Comparison of ENCODE assay signal across 1 cellular context in the genomic region with DNA sequence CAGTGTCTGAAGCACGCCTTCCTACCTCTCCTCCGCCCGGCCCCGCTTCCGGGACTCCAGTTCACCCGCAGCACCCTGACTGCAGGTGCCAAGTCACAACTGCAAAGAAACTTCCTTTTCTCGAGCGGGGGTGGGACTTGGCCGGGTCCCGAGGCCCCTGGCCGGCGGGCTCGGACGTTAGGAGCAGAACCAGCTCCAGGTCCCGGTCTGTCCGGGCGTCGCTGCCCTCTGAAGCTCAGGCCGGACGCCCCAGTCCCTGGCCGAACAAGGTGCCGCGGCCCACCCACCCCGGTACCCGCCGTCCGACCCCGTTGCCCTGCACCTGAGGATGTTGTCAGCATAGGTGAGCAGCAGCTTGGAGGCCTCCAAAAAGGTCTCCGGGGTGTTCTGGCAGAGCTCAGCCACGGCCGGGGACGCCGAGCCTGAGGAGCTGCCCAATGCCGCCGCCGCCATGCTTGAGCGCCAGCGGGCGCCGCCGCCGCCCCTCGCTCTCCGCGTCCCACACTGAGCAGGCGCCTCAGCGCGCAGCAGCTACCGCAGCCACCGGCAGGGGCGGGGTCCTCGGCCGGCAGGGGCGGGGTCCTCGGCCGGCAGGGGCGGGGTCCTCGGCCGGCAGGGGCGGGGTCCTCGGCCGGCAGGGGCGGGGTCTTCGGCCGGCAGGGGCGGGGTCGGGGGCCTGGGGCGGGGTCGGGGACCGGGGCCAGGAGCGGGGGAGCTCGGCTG.
A peak's percentile ranks its signal among the peaks of the same experiment; 100 is the strongest.
TF ChIP-seq lines count a peak whose summit lies in the region.

A gene with protein sequence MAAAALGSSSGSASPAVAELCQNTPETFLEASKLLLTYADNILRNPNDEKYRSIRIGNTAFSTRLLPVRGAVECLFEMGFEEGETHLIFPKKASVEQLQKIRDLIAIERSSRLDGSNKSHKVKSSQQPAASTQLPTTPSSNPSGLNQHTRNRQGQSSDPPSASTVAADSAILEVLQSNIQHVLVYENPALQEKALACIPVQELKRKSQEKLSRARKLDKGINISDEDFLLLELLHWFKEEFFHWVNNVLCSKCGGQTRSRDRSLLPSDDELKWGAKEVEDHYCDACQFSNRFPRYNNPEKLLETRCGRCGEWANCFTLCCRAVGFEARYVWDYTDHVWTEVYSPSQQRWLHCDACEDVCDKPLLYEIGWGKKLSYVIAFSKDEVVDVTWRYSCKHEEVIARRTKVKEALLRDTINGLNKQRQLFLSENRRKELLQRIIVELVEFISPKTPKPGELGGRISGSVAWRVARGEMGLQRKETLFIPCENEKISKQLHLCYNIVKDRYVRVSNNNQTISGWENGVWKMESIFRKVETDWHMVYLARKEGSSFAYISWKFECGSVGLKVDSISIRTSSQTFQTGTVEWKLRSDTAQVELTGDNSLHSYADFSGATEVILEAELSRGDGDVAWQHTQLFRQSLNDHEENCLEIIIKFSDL (minus strand): TSS at position 506 of the 723 bp plus-strand sequence. CDS start 53 bp downstream, at position 453.

TF ChIP-seq in K562, 482 proteins besides CTCF, POLR2A, EP300 and RAD21 (continued from another document and continues in another):
- TF ChIP-seq, protein P1, sequence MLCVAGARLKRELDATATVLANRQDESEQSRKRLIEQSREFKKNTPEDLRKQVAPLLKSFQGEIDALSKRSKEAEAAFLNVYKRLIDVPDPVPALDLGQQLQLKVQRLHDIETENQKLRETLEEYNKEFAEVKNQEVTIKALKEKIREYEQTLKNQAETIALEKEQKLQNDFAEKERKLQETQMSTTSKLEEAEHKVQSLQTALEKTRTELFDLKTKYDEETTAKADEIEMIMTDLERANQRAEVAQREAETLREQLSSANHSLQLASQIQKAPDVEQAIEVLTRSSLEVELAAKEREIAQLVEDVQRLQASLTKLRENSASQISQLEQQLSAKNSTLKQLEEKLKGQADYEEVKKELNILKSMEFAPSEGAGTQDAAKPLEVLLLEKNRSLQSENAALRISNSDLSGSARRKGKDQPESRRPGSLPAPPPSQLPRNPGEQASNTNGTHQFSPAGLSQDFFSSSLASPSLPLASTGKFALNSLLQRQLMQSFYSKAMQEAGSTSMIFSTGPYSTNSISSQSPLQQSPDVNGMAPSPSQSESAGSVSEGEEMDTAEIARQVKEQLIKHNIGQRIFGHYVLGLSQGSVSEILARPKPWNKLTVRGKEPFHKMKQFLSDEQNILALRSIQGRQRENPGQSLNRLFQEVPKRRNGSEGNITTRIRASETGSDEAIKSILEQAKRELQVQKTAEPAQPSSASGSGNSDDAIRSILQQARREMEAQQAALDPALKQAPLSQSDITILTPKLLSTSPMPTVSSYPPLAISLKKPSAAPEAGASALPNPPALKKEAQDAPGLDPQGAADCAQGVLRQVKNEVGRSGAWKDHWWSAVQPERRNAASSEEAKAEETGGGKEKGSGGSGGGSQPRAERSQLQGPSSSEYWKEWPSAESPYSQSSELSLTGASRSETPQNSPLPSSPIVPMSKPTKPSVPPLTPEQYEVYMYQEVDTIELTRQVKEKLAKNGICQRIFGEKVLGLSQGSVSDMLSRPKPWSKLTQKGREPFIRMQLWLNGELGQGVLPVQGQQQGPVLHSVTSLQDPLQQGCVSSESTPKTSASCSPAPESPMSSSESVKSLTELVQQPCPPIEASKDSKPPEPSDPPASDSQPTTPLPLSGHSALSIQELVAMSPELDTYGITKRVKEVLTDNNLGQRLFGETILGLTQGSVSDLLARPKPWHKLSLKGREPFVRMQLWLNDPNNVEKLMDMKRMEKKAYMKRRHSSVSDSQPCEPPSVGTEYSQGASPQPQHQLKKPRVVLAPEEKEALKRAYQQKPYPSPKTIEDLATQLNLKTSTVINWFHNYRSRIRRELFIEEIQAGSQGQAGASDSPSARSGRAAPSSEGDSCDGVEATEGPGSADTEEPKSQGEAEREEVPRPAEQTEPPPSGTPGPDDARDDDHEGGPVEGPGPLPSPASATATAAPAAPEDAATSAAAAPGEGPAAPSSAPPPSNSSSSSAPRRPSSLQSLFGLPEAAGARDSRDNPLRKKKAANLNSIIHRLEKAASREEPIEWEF (CRISPR knock-in tag; IDR thresholded peaks at IDR 0.05), result no peak
- TF ChIP-seq ILK (tag; IDR thresholded peaks at IDR 0.05; ENCODE audit: borderline replicate concordance, low read depth), result no peak
- TF ChIP-seq TCF7 (IDR thresholded peaks at IDR 0.05; ENCODE audit: borderline replicate concordance), result no peak
- no peak for TF ChIP-seq ZBTB8A (IDR thresholded peaks at IDR 0.05; ENCODE audit: partially characterized antibody)
- no peak for TF ChIP-seq KLF13 (tag; IDR thresholded peaks at IDR 0.05; ENCODE audit: borderline replicate concordance, low read depth)
- TF ChIP-seq, protein P2, sequence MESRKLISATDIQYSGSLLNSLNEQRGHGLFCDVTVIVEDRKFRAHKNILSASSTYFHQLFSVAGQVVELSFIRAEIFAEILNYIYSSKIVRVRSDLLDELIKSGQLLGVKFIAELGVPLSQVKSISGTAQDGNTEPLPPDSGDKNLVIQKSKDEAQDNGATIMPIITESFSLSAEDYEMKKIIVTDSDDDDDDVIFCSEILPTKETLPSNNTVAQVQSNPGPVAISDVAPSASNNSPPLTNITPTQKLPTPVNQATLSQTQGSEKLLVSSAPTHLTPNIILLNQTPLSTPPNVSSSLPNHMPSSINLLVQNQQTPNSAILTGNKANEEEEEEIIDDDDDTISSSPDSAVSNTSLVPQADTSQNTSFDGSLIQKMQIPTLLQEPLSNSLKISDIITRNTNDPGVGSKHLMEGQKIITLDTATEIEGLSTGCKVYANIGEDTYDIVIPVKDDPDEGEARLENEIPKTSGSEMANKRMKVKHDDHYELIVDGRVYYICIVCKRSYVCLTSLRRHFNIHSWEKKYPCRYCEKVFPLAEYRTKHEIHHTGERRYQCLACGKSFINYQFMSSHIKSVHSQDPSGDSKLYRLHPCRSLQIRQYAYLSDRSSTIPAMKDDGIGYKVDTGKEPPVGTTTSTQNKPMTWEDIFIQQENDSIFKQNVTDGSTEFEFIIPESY (CRISPR knock-in tag; IDR thresholded peaks at IDR 0.05), result no peak
- TF ChIP-seq, protein P3, sequence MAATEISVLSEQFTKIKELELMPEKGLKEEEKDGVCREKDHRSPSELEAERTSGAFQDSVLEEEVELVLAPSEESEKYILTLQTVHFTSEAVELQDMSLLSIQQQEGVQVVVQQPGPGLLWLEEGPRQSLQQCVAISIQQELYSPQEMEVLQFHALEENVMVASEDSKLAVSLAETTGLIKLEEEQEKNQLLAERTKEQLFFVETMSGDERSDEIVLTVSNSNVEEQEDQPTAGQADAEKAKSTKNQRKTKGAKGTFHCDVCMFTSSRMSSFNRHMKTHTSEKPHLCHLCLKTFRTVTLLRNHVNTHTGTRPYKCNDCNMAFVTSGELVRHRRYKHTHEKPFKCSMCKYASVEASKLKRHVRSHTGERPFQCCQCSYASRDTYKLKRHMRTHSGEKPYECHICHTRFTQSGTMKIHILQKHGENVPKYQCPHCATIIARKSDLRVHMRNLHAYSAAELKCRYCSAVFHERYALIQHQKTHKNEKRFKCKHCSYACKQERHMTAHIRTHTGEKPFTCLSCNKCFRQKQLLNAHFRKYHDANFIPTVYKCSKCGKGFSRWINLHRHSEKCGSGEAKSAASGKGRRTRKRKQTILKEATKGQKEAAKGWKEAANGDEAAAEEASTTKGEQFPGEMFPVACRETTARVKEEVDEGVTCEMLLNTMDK (IDR thresholded peaks at IDR 0.05; ENCODE audit: borderline replicate concordance, insufficient read depth, low read depth, low read length, poor library complexity, severe bottlenecking), result no peak
- TF ChIP-seq, protein P4, sequence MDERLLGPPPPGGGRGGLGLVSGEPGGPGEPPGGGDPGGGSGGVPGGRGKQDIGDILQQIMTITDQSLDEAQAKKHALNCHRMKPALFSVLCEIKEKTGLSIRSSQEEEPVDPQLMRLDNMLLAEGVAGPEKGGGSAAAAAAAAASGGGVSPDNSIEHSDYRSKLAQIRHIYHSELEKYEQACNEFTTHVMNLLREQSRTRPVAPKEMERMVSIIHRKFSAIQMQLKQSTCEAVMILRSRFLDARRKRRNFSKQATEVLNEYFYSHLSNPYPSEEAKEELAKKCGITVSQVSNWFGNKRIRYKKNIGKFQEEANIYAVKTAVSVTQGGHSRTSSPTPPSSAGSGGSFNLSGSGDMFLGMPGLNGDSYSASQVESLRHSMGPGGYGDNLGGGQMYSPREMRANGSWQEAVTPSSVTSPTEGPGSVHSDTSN (CRISPR knock-in tag; IDR thresholded peaks at IDR 0.05; ENCODE audit: low read depth), result no peak
- TF ChIP-seq, protein P4 (tag; conservative IDR thresholded peaks at IDR 0.05; ENCODE audit: low read depth), result no peak
- TF ChIP-seq POLR2G (IDR thresholded peaks at IDR 0.05; ENCODE audit: low read depth, low read length), result peak; percentile 99
- no peak for TF ChIP-seq ZNF830 (CRISPR knock-in tag; IDR thresholded peaks at IDR 0.05)
- TF ChIP-seq CEBPG (CRISPR knock-in tag; IDR thresholded peaks at IDR 0.05), result no peak
- no peak for TF ChIP-seq CEBPG (tag; conservative IDR thresholded peaks at IDR 0.05 in 1 of 2, IDR thresholded peaks at IDR 0.05 in 1 of 2)
- TF ChIP-seq SRSF7 (optimal IDR thresholded peaks at IDR 0.05; ENCODE audit: low read depth, low read length), result no peak
- TF ChIP-seq ZNF696 (CRISPR knock-in tag; conservative IDR thresholded peaks at IDR 0.05), result no peak
- no peak for TF ChIP-seq CBX3 (IDR thresholded peaks at IDR 0.05; ENCODE audit: borderline replicate concordance in 1 of 2, low read length in 2 of 2)
- no peak for TF ChIP-seq ZNF217 (CRISPR knock-in tag; IDR thresholded peaks at IDR 0.05)
- TF ChIP-seq NCOA2 (IDR thresholded peaks at IDR 0.05; ENCODE audit: partially characterized antibody in 2 of 2), result no peak
- TF ChIP-seq, protein P5, sequence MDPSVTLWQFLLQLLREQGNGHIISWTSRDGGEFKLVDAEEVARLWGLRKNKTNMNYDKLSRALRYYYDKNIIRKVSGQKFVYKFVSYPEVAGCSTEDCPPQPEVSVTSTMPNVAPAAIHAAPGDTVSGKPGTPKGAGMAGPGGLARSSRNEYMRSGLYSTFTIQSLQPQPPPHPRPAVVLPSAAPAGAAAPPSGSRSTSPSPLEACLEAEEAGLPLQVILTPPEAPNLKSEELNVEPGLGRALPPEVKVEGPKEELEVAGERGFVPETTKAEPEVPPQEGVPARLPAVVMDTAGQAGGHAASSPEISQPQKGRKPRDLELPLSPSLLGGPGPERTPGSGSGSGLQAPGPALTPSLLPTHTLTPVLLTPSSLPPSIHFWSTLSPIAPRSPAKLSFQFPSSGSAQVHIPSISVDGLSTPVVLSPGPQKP (CRISPR knock-in tag; IDR thresholded peaks at IDR 0.05), result no peak
- TF ChIP-seq, protein P6, sequence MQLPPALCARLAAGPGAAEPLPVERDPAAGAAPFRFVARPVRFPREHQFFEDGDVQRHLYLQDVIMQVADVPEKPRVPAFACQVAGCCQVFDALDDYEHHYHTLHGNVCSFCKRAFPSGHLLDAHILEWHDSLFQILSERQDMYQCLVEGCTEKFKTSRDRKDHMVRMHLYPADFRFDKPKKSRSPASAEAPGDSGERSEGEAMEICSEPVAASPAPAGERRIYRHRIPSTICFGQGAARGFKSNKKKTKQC (CRISPR knock-in tag; IDR thresholded peaks at IDR 0.05), result peak; percentile 84
- TF ChIP-seq, protein P7, sequence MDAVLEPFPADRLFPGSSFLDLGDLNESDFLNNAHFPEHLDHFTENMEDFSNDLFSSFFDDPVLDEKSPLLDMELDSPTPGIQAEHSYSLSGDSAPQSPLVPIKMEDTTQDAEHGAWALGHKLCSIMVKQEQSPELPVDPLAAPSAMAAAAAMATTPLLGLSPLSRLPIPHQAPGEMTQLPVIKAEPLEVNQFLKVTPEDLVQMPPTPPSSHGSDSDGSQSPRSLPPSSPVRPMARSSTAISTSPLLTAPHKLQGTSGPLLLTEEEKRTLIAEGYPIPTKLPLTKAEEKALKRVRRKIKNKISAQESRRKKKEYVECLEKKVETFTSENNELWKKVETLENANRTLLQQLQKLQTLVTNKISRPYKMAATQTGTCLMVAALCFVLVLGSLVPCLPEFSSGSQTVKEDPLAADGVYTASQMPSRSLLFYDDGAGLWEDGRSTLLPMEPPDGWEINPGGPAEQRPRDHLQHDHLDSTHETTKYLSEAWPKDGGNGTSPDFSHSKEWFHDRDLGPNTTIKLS (IDR thresholded peaks at IDR 0.05; ENCODE audit: borderline replicate concordance, low read depth), result peak; percentile 65; the same call in 1 of the 2 replicates
- TF ChIP-seq, protein P8, sequence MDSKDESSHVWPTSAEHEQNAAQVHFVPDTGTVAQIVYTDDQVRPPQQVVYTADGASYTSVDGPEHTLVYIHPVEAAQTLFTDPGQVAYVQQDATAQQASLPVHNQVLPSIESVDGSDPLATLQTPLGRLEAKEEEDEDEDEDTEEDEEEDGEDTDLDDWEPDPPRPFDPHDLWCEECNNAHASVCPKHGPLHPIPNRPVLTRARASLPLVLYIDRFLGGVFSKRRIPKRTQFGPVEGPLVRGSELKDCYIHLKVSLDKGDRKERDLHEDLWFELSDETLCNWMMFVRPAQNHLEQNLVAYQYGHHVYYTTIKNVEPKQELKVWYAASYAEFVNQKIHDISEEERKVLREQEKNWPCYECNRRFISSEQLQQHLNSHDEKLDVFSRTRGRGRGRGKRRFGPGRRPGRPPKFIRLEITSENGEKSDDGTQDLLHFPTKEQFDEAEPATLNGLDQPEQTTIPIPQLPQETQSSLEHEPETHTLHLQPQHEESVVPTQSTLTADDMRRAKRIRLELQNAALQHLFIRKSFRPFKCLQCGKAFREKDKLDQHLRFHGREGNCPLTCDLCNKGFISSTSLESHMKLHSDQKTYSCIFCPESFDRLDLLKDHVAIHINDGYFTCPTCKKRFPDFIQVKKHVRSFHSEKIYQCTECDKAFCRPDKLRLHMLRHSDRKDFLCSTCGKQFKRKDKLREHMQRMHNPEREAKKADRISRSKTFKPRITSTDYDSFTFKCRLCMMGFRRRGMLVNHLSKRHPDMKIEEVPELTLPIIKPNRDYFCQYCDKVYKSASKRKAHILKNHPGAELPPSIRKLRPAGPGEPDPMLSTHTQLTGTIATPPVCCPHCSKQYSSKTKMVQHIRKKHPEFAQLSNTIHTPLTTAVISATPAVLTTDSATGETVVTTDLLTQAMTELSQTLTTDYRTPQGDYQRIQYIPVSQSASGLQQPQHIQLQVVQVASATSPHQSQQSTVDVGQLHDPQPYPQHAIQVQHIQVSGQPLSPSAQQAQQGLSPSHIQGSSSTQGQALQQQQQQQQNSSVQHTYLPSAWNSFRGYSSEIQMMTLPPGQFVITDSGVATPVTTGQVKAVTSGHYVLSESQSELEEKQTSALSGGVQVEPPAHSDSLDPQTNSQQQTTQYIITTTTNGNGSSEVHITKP (IDR thresholded peaks at IDR 0.05; ENCODE audit: partially characterized antibody), result no peak
- no peak for TF ChIP-seq KDM2B (CRISPR knock-in tag; IDR thresholded peaks at IDR 0.05)
- no peak for TF ChIP-seq ZNF586 (CRISPR knock-in tag; conservative IDR thresholded peaks at IDR 0.05)
- no peak for TF ChIP-seq ZNF133 (CRISPR knock-in tag; IDR thresholded peaks at IDR 0.05)
- no peak for TF ChIP-seq FOXA1 (IDR thresholded peaks at IDR 0.05; ENCODE audit: borderline replicate concordance)
- no peak for TF ChIP-seq ZNF780A (CRISPR knock-in tag; IDR thresholded peaks at IDR 0.05)
- no peak for TF ChIP-seq SNRNP70 (optimal IDR thresholded peaks at IDR 0.05; ENCODE audit: low read depth, low read length)
